19 cellular contexts compared by ENCODE assay signal in genomic region chr3:165852710-165853109, GRCh38. TPM values are rescaled to one million over a fixed set of nuclear protein-coding genes. Genes with fewer than 3 reads are reported as not detected.
DNase-seq lines count a peak whose midpoint lies in the region; ATAC-seq and TF ChIP-seq lines count a peak whose summit lies in the region.
"Had no signal": no experiment of that assay in that cellular context is flagged by ENCODE, and none has a peak within 500 bp of the region (broad histone marks: within the 10 kb centered on the region; RNA-seq: fewer than 3 reads in every experiment).

No MANE protein-coding gene starts in this region.

- H3K4me2 ChIP-seq in PC-3 (ENCODE audit: low read length): no peak overlapping the region
- no peak overlapping the region for H3K4me2 ChIP-seq in mesenchymal stem cell (ENCODE audit: low read length, poor library complexity, severe bottlenecking)

- H3K9me3 ChIP-seq in PC-3 (ENCODE audit: low read length): no peaks in the 10 kb centered on the region
- no peaks in the 10 kb centered on the region for H3K9me3 ChIP-seq in mesenchymal stem cell (ENCODE audit: control insufficient read depth, low read length)
- H3K9me3 ChIP-seq: BE2C had no signal

- H4K8ac ChIP-seq in mesenchymal stem cell (ENCODE audit: low read length): no peak overlapping the region

- TF ChIP-seq CTCF in PC-3 (conservative IDR thresholded peaks at IDR 0.05; ENCODE audit: low read depth, low read length): no peak
- TF ChIP-seq CTCF in choroid plexus epithelial cell (conservative IDR thresholded peaks at IDR 0.05; ENCODE audit: low read depth, low read length): no peak
- TF ChIP-seq CTCF in GM13977 (IDR thresholded peaks at IDR 0.05; ENCODE audit: extremely low read depth, insufficient read depth, missing control alignments): no peak

- in situ Hi-C loops in GM13977 (cut with MboI; ENCODE audit: low pct_unique_long_range_greater_than_20kb, low sequenced_read_pairs, unreplicated experiment): no loop called here

- no peak overlapping the region for H2AK5ac ChIP-seq in mesenchymal stem cell (ENCODE audit: low read length, severe bottlenecking)

- H2AFZ ChIP-seq in PC-3 (ENCODE audit: low read length): no peak overlapping the region
- no peak overlapping the region for H2AFZ ChIP-seq in mesenchymal stem cell (ENCODE audit: low read depth, low read length)

- H4K91ac ChIP-seq in mesenchymal stem cell (ENCODE audit: low read length): no peak overlapping the region

- H3K18ac ChIP-seq in mesenchymal stem cell (ENCODE audit: low read depth in 1 of 2, low read length in 2 of 2): no peak overlapping the region

- H4K20me1 ChIP-seq in PC-3 (ENCODE audit: low read length): no peaks in the 10 kb centered on the region

- no peak overlapping the region for H2BK5ac ChIP-seq in mesenchymal stem cell (ENCODE audit: low read depth, low read length, poor library complexity, severe bottlenecking)

- H3K4me1 ChIP-seq in PC-3 (ENCODE audit: insufficient read depth, low read length) (peaks cover 8% of the 10 kb centered on the region), mesenchymal stem cell (ENCODE audit: control insufficient read depth, insufficient read depth, low read depth, low read length) (no peaks in the 10 kb centered on the region)
- H3K4me1 ChIP-seq: BE2C had no signal

- H3K23ac ChIP-seq in mesenchymal stem cell (ENCODE audit: low read length in 2 of 2): no peak overlapping the region

- no TSS peak for BruUV-seq in PC-3 (replicated peaks; lab: Mats Ljungman, UMichigan)

- H3K36me3 ChIP-seq in PC-3 (ENCODE audit: low read depth, low read length) (no peaks in the 10 kb centered on the region), mesenchymal stem cell (ENCODE audit: control insufficient read depth in 1 of 2, insufficient read depth in 2 of 2, low read depth in 1 of 2, low read length in 2 of 2) (no peaks in the 10 kb centered on the region)
- H3K36me3 ChIP-seq: BE2C had no signal

- intact Hi-C loops in PC-3 (cut with micrococcal nuclease): loop anchor here (5.0 to 10.0 kb wide), 2 partner anchors 515 to 598 kb away; no protein-coding TSS in a partner anchor

- CTCF ChIA-PET in PC-3 (lab: Charles Lee): no interaction called here

- no peak overlapping the region for H3K9ac ChIP-seq in PC-3 (ENCODE audit: low read length)
- no peak overlapping the region for H3K9ac ChIP-seq in mesenchymal stem cell (ENCODE audit: low read length)

- H2BK120ac ChIP-seq in mesenchymal stem cell (ENCODE audit: low read depth, low read length): no peak overlapping the region

- no peak overlapping the region for H3K4ac ChIP-seq in mesenchymal stem cell (ENCODE audit: low read depth in 1 of 2, low read length in 2 of 2)

- H3K27ac ChIP-seq in PC-3 (ENCODE audit: low read length) (no peak overlapping the region), mesenchymal stem cell (ENCODE audit: low read length, poor library complexity, severe bottlenecking) (no peak overlapping the region)
- H3K27ac ChIP-seq: 22Rv1, HL-60 had no signal

- no peak overlapping the region for H2BK12ac ChIP-seq in mesenchymal stem cell (ENCODE audit: low read length in 2 of 2)

- H3K4me3 ChIP-seq in PC-3 (ENCODE audit: low read length) (no peak overlapping the region), choroid plexus epithelial cell (ENCODE audit: low read depth, low read length) (no peak overlapping the region), mesenchymal stem cell (ENCODE audit: insufficient read depth in 1 of 2, low read depth in 1 of 2, low read length in 2 of 2) (no peak overlapping the region)

- H3K14ac ChIP-seq in mesenchymal stem cell (ENCODE audit: low read length in 2 of 2): no peak overlapping the region

- DNase-seq in A172 (ENCODE audit: low spot score): peak; percentile 69
- DNase-seq in PC-3: peak; percentile 11
- DNase-seq in choroid plexus epithelial cell (ENCODE audit: low read depth): peak; percentile 33
- DNase-seq in mesenchymal stem cell: peak; percentile 18
- DNase-seq in GM13977 (ENCODE audit: low spot score): no peak
- no peak for DNase-seq in COR-L47 (lab: John Stamatoyannopoulos, UW)
- DNase-seq: BE2C; CD8-positive, alpha-beta T cell; DND-41; HFFc6; NCI-H1105; NCI-H1694; NCI-H2227 treated with DMSO at 0.1 percent for 48 hours; NCI-H526 treated with DMSO at 0.1 percent for 48 hours; SIG-M5 had no signal

- ATAC-seq in PC-3 (no peak), GM18498 (IDR thresholded peaks at IDR 0.05; ENCODE audit: unreplicated experiment) (no peak), GM18907 (IDR thresholded peaks at IDR 0.05; ENCODE audit: unreplicated experiment) (no peak)
- ATAC-seq: CD8-positive, alpha-beta T cell had no signal

- H3K27me3 ChIP-seq in PC-3 (ENCODE audit: low read length) (no peaks in the 10 kb centered on the region), mesenchymal stem cell (ENCODE audit: control insufficient read depth in 1 of 2, insufficient read depth in 1 of 2, low read length in 2 of 2) (no peaks in the 10 kb centered on the region)
- H3K27me3 ChIP-seq: BE2C had no signal

- no peaks in the 10 kb centered on the region for H3K79me2 ChIP-seq in PC-3 (ENCODE audit: low read length)

- POLR2A ChIA-PET in PC-3 (lab: Charles Lee; ENCODE audit: unreplicated experiment): no interaction called here

- H2BK15ac ChIP-seq in mesenchymal stem cell (ENCODE audit: low read depth, poor library complexity, severe bottlenecking): no peak overlapping the region

- no peaks in the 10 kb centered on the region for H3K9me2 ChIP-seq in PC-3 (replicated peaks; ENCODE audit: low read length)

- H3K79me1 ChIP-seq in mesenchymal stem cell (replicated peaks; ENCODE audit: low read length, poor library complexity, severe bottlenecking): no peaks in the 10 kb centered on the region

- H3F3A ChIP-seq in PC-3 (ENCODE audit: low read length, unreplicated experiment): no peaks in the 10 kb centered on the region

RNA-seq across cellular contexts. Expression of gene BCHE, which starts 15.5 kb away (rescaled TPM):
- 31.1 and 40.3 TPM in 2 replicates for total RNA-seq in A172 (2014; rRNA removed; shearing (Covaris generic))
- 0.18 TPM in 1 of 2 replicates, not detected in the other for total RNA-seq in PC-3 (2014; rRNA removed)
- polyA plus RNA-seq in mesenchymal stem cell (2013, experiment 1 of 2): 10.4 TPM
- 12.9 TPM for polyA plus RNA-seq in mesenchymal stem cell (2013, experiment 2 of 2)
- total RNA-seq: CD8-positive, alpha-beta T cell; HFFc6 had no signal

Comparison
In these comparisons a context has a peak if more than half of its experiments do, and no peak if none do; other contexts are left out.
1. DNase-seq: peak in A172 (single experiment), PC-3 (single experiment), choroid plexus epithelial cell (single experiment) and mesenchymal stem cell (single experiment); none in GM13977 (single experiment) and COR-L47 (single experiment).
2. RNA of gene BCHE, which starts 15.5 kb away (total RNA-seq): 31.1 to 40.3 TPM in A172; 0.18 TPM in PC-3; every median in the first group is over 10 times any median in the second.